Comparison of ENCODE assay signal across 1 cellular context in genomic region chr20:44856847-44857448, GRCh38.
TF ChIP-seq lines count a peak whose summit lies in the region.

No MANE protein-coding gene starts in this region.

TF ChIP-seq in K562, 482 proteins besides CTCF, POLR2A, EP300 and RAD21 (continued from another document and continues in another):
- TF ChIP-seq ZBTB40 (IDR thresholded peaks at IDR 0.05) (peak; percentile 43; the same call in 1 of the 2 replicates), ZBTB40 (CRISPR knock-in tag; IDR thresholded peaks at IDR 0.05) (no peak), MAFG (tag; conservative IDR thresholded peaks at IDR 0.05) (no peak), NRF1 (conservative IDR thresholded peaks at IDR 0.05 in 1 of 2, IDR thresholded peaks at IDR 0.05 in 1 of 2) (0 out of 4 replicates have a peak, but pooled peaks of 1 of the 2 experiments have one; percentile 7), CREB5 (CRISPR knock-in tag; IDR thresholded peaks at IDR 0.05) (no peak), BHLHE40 (IDR thresholded peaks at IDR 0.05; ENCODE audit: low read length) (no peak), POLR2H (tag; IDR thresholded peaks at IDR 0.05; ENCODE audit: low read depth) (peak; percentile 66), CCAR2 (IDR thresholded peaks at IDR 0.05; ENCODE audit: low read depth, low read length) (no peak), ETV6 (IDR thresholded peaks at IDR 0.05; ENCODE audit: borderline replicate concordance in 1 of 2, low read depth in 2 of 2, low read length in 1 of 2) (peak; percentile 73 to 86; a peak in 3 of 4 replicates), ETV6 (CRISPR knock-in tag; IDR thresholded peaks at IDR 0.05; ENCODE audit: borderline replicate concordance) (no peak), ARID4B (CRISPR knock-in tag; IDR thresholded peaks at IDR 0.05) (no peak), MTA2 (IDR thresholded peaks at IDR 0.05; ENCODE audit: low read depth) (no peak), SPI1 (IDR thresholded peaks at IDR 0.05; ENCODE audit: borderline replicate concordance, low read depth, low read length) (peak; percentile 42; the same call in 1 of the 2 replicates), NFXL1 (CRISPR knock-in tag; IDR thresholded peaks at IDR 0.05) (no peak), MBD2 (IDR thresholded peaks at IDR 0.05; ENCODE audit: borderline replicate concordance, low read depth) (peak; percentile 59; the same call in 1 of the 2 replicates), HNRNPH1 (optimal IDR thresholded peaks at IDR 0.05; ENCODE audit: low read depth, low read length) (no peak), HNRNPUL1 (IDR thresholded peaks at IDR 0.05; ENCODE audit: low read length) (no peak), SMC3 (conservative IDR thresholded peaks at IDR 0.05; ENCODE audit: insufficient read depth, low read depth, low read length) (no peak), ATF7 (IDR thresholded peaks at IDR 0.05) (no peak), FOS (IDR thresholded peaks at IDR 0.05; ENCODE audit: extremely low read depth, insufficient read length) (peak; percentile 42), ZNF318 (IDR thresholded peaks at IDR 0.05; ENCODE audit: borderline replicate concordance in 1 of 2, low read depth in 1 of 2) (no peak)
